In the genomic region with DNA sequence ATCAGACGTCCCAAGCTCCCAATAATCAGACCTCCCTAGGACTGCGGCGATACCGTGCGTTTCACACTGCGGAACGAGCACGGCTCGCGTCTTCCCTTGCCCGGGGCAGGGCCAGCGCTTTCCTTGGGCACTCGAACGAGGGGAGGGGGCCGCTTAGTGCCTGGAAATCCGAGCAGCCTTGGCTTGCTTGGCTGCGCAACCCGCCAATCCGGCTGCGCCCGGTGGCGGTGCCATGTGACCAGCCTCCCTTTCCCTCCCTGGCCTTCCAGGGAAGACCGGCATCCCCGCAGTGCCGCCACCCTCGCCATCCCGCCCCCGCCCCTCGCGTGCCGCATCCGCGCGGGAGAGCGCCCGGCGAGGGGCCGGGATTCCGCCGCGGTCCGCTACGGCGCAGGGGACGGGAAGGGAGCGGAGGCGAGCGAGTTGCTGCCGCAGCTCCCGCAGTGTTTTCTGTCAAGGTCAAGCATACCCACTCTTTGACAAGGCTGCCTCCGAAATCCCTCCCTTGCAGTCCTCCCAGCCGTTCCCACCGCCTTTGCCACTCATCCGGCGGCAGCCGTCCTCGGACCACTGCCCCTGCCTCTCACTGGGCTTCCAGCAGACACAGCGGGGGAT, we compare ENCODE assay signal across 1 cellular context.
TF ChIP-seq lines count a peak whose summit lies in the region.

No MANE protein-coding gene starts in this region.

TF ChIP-seq in HepG2, 621 proteins besides CTCF, POLR2A, EP300 and RAD21 (continued from another document):
- TF ChIP-seq ZNF687 (CRISPR knock-in tag; IDR thresholded peaks at IDR 0.05) (peak; percentile 78), HNF4A (CRISPR knock-in tag; IDR thresholded peaks at IDR 0.05) (no peak), RNF2 (conservative IDR thresholded peaks at IDR 0.05; ENCODE audit: low read depth) (0 out of 2 replicates have a peak, but pooled peaks have one; percentile 41), ZNF431 (CRISPR knock-in tag; IDR thresholded peaks at IDR 0.05; ENCODE audit: borderline replicate concordance, low read depth) (no peak), MTF2 (CRISPR knock-in tag; IDR thresholded peaks at IDR 0.05; ENCODE audit: borderline replicate concordance) (peak; percentile 75; the same call in 1 of the 2 replicates), ZMAT3 (CRISPR knock-in tag; conservative IDR thresholded peaks at IDR 0.05) (peak; percentile 39; the same call in 1 of the 2 replicates), ZNF607 (CRISPR knock-in tag; IDR thresholded peaks at IDR 0.05; ENCODE audit: borderline replicate concordance) (no peak), ZGPAT (CRISPR knock-in tag; IDR thresholded peaks at IDR 0.05) (peak; percentile 33; the same call in 1 of the 2 replicates), ZSCAN21 (CRISPR knock-in tag; IDR thresholded peaks at IDR 0.05; ENCODE audit: borderline replicate concordance) (no peak; the same call in 1 of the 2 replicates), ZFP1 (CRISPR knock-in tag; IDR thresholded peaks at IDR 0.05) (no peak), BCL6 (CRISPR knock-in tag; IDR thresholded peaks at IDR 0.05) (0 out of 2 replicates have a peak, but pooled peaks have one; percentile 11), RFXAP (CRISPR knock-in tag; IDR thresholded peaks at IDR 0.05; ENCODE audit: borderline replicate concordance) (no peak), GABPB1 (CRISPR knock-in tag; IDR thresholded peaks at IDR 0.05) (peak; percentile 44; the same call in 1 of the 2 replicates), IRF9 (CRISPR knock-in tag; IDR thresholded peaks at IDR 0.05; ENCODE audit: borderline replicate concordance) (peak; percentile 72; the same call in 1 of the 2 replicates), CEBPB (IDR thresholded peaks at IDR 0.05; ENCODE audit: borderline replicate concordance, low read depth, low read length) (no peak), HNF4G (IDR thresholded peaks at IDR 0.05; ENCODE audit: borderline replicate concordance, low read depth, low read length) (no peak), HNF4G (CRISPR knock-in tag; IDR thresholded peaks at IDR 0.05; ENCODE audit: borderline replicate concordance, low read depth) (0 out of 2 replicates have a peak, but pooled peaks have one; percentile 17), ZSCAN25 (CRISPR knock-in tag; IDR thresholded peaks at IDR 0.05) (no peak), RXRA (CRISPR knock-in tag; IDR thresholded peaks at IDR 0.05) (0 out of 2 replicates have a peak, but pooled peaks have one; percentile 23), ZFX (CRISPR knock-in tag; IDR thresholded peaks at IDR 0.05; ENCODE audit: low read depth) (no peak), SUZ12 (IDR thresholded peaks at IDR 0.05; ENCODE audit: low read depth, low read length) (no peak), CSRNP2 (CRISPR knock-in tag; conservative IDR thresholded peaks at IDR 0.05; ENCODE audit: low read depth) (no peak), ZNF563 (CRISPR knock-in tag; IDR thresholded peaks at IDR 0.05) (0 out of 2 replicates have a peak, but pooled peaks have one; percentile 22), XRCC5 (optimal IDR thresholded peaks at IDR 0.05; ENCODE audit: low read length) (peak; percentile 32), AHR (CRISPR knock-in tag; IDR thresholded peaks at IDR 0.05) (0 out of 2 replicates have a peak, but pooled peaks have one; percentile 22), KDM2A (CRISPR knock-in tag; IDR thresholded peaks at IDR 0.05; ENCODE audit: borderline replicate concordance, low read depth) (0 out of 2 replicates have a peak, but pooled peaks have one; percentile 43), ZFP62 (CRISPR knock-in tag; IDR thresholded peaks at IDR 0.05) (no peak)
- TF ChIP-seq, protein P1, sequence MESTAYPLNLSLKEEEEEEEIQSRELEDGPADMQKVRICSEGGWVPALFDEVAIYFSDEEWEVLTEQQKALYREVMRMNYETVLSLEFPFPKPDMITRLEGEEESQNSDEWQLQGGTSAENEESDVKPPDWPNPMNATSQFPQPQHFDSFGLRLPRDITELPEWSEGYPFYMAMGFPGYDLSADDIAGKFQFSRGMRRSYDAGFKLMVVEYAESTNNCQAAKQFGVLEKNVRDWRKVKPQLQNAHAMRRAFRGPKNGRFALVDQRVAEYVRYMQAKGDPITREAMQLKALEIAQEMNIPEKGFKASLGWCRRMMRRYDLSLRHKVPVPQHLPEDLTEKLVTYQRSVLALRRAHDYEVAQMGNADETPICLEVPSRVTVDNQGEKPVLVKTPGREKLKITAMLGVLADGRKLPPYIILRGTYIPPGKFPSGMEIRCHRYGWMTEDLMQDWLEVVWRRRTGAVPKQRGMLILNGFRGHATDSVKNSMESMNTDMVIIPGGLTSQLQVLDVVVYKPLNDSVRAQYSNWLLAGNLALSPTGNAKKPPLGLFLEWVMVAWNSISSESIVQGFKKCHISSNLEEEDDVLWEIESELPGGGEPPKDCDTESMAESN (CRISPR knock-in tag; conservative IDR thresholded peaks at IDR 0.05) = 0 out of 2 replicates have a peak, but pooled peaks have one; percentile 31
- TF ChIP-seq, protein P2, sequence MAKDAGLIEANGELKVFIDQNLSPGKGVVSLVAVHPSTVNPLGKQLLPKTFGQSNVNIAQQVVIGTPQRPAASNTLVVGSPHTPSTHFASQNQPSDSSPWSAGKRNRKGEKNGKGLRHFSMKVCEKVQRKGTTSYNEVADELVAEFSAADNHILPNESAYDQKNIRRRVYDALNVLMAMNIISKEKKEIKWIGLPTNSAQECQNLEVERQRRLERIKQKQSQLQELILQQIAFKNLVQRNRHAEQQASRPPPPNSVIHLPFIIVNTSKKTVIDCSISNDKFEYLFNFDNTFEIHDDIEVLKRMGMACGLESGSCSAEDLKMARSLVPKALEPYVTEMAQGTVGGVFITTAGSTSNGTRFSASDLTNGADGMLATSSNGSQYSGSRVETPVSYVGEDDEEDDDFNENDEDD (CRISPR knock-in tag; IDR thresholded peaks at IDR 0.05; ENCODE audit: borderline replicate concordance) = peak; percentile 36; the same call in 1 of the 2 replicates
- TF ChIP-seq, protein P3, sequence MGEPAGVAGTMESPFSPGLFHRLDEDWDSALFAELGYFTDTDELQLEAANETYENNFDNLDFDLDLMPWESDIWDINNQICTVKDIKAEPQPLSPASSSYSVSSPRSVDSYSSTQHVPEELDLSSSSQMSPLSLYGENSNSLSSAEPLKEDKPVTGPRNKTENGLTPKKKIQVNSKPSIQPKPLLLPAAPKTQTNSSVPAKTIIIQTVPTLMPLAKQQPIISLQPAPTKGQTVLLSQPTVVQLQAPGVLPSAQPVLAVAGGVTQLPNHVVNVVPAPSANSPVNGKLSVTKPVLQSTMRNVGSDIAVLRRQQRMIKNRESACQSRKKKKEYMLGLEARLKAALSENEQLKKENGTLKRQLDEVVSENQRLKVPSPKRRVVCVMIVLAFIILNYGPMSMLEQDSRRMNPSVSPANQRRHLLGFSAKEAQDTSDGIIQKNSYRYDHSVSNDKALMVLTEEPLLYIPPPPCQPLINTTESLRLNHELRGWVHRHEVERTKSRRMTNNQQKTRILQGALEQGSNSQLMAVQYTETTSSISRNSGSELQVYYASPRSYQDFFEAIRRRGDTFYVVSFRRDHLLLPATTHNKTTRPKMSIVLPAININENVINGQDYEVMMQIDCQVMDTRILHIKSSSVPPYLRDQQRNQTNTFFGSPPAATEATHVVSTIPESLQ (CRISPR knock-in tag; conservative IDR thresholded peaks at IDR 0.05) = no peak
- TF ChIP-seq, protein P4, sequence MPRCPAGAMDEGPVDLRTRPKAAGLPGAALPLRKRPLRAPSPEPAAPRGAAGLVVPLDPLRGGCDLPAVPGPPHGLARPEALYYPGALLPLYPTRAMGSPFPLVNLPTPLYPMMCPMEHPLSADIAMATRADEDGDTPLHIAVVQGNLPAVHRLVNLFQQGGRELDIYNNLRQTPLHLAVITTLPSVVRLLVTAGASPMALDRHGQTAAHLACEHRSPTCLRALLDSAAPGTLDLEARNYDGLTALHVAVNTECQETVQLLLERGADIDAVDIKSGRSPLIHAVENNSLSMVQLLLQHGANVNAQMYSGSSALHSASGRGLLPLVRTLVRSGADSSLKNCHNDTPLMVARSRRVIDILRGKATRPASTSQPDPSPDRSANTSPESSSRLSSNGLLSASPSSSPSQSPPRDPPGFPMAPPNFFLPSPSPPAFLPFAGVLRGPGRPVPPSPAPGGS (CRISPR knock-in tag; IDR thresholded peaks at IDR 0.05) = 0 out of 2 replicates have a peak, but pooled peaks have one; percentile 35
